Comparison of ENCODE assay signal across 17 cellular contexts in the genomic region with DNA sequence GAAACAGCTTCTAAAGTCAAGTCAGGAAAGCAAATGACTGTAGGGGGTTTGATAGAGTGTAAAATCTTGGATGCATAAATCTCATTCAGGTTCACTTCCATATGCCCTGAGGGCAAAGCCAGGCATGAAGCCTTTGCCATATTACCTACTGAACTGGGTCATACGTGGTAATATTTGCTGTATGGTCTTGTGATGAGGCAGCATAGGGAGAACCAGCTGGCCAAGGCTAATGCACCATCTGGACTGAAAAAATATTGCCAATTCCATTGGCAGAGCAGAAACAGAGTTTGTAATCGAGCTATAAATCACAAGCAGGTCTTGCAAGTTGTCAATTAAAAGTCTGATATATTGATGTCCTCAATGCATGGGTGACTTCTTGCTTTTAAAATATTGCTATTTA.
DNase-seq lines count a peak whose midpoint lies in the region; ATAC-seq lines count a peak whose summit lies in the region.
"Had no signal": no experiment of that assay in that cellular context is flagged by ENCODE, and none has a peak within 500 bp of the region (broad histone marks: within the 10 kb centered on the region; RNA-seq: fewer than 3 reads in every experiment).

No MANE protein-coding gene starts in this region.

- ATAC-seq in Right ventricle myocardium superior (ENCODE audit: poor library complexity) = no peak
- ATAC-seq: activated CD8-positive, alpha-beta T cell treated with anti-CD3 and anti-CD28 coated beads for 36 hours; CD8-positive, alpha-beta T cell; stimulated activated memory B cell treated with anti-CD40 and anti-IgM and Interleukin-4, amounts not matched to agents 10 μg/mL and 1 μg/mL and 100 μg/mL, for 72 hours had no signal

- intact Hi-C loops in Right ventricle myocardium superior (cut with DNase I) = no loop called here

- DNase-seq in D341Med (ENCODE audit: low spot score) = peak; percentile 36
- DNase-seq in NCI-H1092 (lab: John Stamatoyannopoulos, UW) = peak; percentile 43
- DNase-seq in NCI-H446 (lab: John Stamatoyannopoulos, UW) = peak; percentile 95 to 98
- DNase-seq in cerebellar nuclear complex (lab: John Stamatoyannopoulos, UW) = peak; percentile 83 to 90
- DNase-seq in SW480 (ENCODE audit: low spot score) = no peak
- DNase-seq in Right ventricle myocardium superior = no peak
- no peak for DNase-seq in COLO829 (ENCODE audit: low spot score)
- DNase-seq: activated CD8-positive, alpha-beta T cell treated with anti-CD3 and anti-CD28 coated beads for 36 hours; activated T-cell treated with anti-CD3 and anti-CD28 coated beads, Interleukin-2, amount 50 U/mL, for 1 hour; CD8-positive, alpha-beta T cell; EL; erythroblast; HFFc6; hypothalamus; NCI-H187; T1000 had no signal

Comparison
In these comparisons a context has a peak if more than half of its experiments do, and no peak if none do; other contexts are left out.
1. DNase-seq: peak in D341Med (single experiment), NCI-H1092 (single experiment), NCI-H446 (2 of 2) and cerebellar nuclear complex (2 of 2); none in SW480 (single experiment), Right ventricle myocardium superior (single experiment) and COLO829 (single experiment).